Comparison of ENCODE assay signal across 1 cellular context in genomic region chr2:197804049-197804757, GRCh38.
TF ChIP-seq lines count a peak whose summit lies in the region.

Gene PLCL1, plus strand, starts transcription at chr2:197804593.

TF ChIP-seq in HEK293, 187 proteins besides CTCF, POLR2A, EP300 and RAD21 (continued from another document):
- TF ChIP-seq PRDM2 (tag by site-specific recombination; IDR thresholded peaks at IDR 0.05; ENCODE audit: borderline replicate concordance) (no peak), KLF9 (tag by site-specific recombination; IDR thresholded peaks at IDR 0.05; ENCODE audit: low read depth) (0 out of 2 replicates have a peak, but pooled peaks have one; percentile 14), GLIS2 (tag by site-specific recombination; IDR thresholded peaks at IDR 0.05) (peak; percentile 51; the same call in 1 of the 2 replicates), ZNF660 (tag by site-specific recombination; IDR thresholded peaks at IDR 0.05) (0 out of 2 replicates have a peak, but pooled peaks have one; percentile 36), ZNF324 (tag by site-specific recombination; IDR thresholded peaks at IDR 0.05) (no peak), ZNF561 (tag by site-specific recombination; IDR thresholded peaks at IDR 0.05; ENCODE audit: borderline replicate concordance) (peak; percentile 66; the same call in 1 of the 2 replicates), ZNF292 (tag by site-specific recombination; IDR thresholded peaks at IDR 0.05; ENCODE audit: borderline replicate concordance, low read depth) (no peak), ZNF121 (tag by site-specific recombination; IDR thresholded peaks at IDR 0.05) (no peak), ZNF37A (tag by site-specific recombination; IDR thresholded peaks at IDR 0.05) (no peak), SCRT1 (tag by site-specific recombination; IDR thresholded peaks at IDR 0.05; ENCODE audit: borderline replicate concordance) (no peak), ZNF776 (tag by site-specific recombination; IDR thresholded peaks at IDR 0.05; ENCODE audit: borderline replicate concordance) (no peak), ZNF792 (tag by site-specific recombination; IDR thresholded peaks at IDR 0.05) (no peak), ZNF768 (tag by site-specific recombination; IDR thresholded peaks at IDR 0.05) (no peak), ZNF677 (tag by site-specific recombination; IDR thresholded peaks at IDR 0.05) (no peak), ZNF544 (tag by site-specific recombination; IDR thresholded peaks at IDR 0.05) (no peak), ZNF19 (tag by site-specific recombination; IDR thresholded peaks at IDR 0.05; ENCODE audit: low read depth) (no peak), REPIN1 (tag by site-specific recombination; IDR thresholded peaks at IDR 0.05; ENCODE audit: low read depth) (no peak), ZNF529 (tag by site-specific recombination; IDR thresholded peaks at IDR 0.05; ENCODE audit: insufficient replicate concordance) (no peak), ZSCAN5A (tag by site-specific recombination; IDR thresholded peaks at IDR 0.05) (no peak), ZNF621 (tag by site-specific recombination; IDR thresholded peaks at IDR 0.05) (no peak), ZNF248 (tag by site-specific recombination; IDR thresholded peaks at IDR 0.05) (no peak), HOXC10 (CRISPR knock-in tag; IDR thresholded peaks at IDR 0.05) (no peak), ZBTB20 (tag by site-specific recombination; IDR thresholded peaks at IDR 0.05) (peak; percentile 40; the same call in 1 of the 2 replicates), ZNF510 (tag by site-specific recombination; IDR thresholded peaks at IDR 0.05; ENCODE audit: insufficient replicate concordance) (no peak), ZNF366 (tag by site-specific recombination; conservative IDR thresholded peaks at IDR 0.05) (0 out of 2 replicates have a peak, but pooled peaks have one; percentile 18), ZBTB17 (tag by site-specific recombination; IDR thresholded peaks at IDR 0.05) (no peak), ZFP37 (tag by site-specific recombination; IDR thresholded peaks at IDR 0.05) (no peak), GFI1B (tag by site-specific recombination; IDR thresholded peaks at IDR 0.05) (no peak), ZNF132 (tag by site-specific recombination; IDR thresholded peaks at IDR 0.05; ENCODE audit: borderline replicate concordance) (no peak)
- TF ChIP-seq, protein P1, sequence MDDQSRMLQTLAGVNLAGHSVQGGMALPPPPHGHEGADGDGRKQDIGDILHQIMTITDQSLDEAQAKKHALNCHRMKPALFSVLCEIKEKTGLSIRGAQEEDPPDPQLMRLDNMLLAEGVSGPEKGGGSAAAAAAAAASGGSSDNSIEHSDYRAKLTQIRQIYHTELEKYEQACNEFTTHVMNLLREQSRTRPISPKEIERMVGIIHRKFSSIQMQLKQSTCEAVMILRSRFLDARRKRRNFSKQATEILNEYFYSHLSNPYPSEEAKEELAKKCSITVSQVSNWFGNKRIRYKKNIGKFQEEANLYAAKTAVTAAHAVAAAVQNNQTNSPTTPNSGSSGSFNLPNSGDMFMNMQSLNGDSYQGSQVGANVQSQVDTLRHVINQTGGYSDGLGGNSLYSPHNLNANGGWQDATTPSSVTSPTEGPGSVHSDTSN (CRISPR knock-in tag; IDR thresholded peaks at IDR 0.05), result peak; percentile 95
- TF ChIP-seq, protein P2, sequence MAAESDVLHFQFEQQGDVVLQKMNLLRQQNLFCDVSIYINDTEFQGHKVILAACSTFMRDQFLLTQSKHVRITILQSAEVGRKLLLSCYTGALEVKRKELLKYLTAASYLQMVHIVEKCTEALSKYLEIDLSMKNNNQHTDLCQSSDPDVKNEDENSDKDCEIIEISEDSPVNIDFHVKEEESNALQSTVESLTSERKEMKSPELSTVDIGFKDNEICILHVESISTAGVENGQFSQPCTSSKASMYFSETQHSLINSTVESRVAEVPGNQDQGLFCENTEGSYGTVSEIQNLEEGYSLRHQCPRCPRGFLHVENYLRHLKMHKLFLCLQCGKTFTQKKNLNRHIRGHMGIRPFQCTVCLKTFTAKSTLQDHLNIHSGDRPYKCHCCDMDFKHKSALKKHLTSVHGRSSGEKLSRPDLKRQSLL (tag by site-specific recombination; IDR thresholded peaks at IDR 0.05), result peak; percentile 38; the same call in 1 of the 2 replicates
- TF ChIP-seq, protein P3, sequence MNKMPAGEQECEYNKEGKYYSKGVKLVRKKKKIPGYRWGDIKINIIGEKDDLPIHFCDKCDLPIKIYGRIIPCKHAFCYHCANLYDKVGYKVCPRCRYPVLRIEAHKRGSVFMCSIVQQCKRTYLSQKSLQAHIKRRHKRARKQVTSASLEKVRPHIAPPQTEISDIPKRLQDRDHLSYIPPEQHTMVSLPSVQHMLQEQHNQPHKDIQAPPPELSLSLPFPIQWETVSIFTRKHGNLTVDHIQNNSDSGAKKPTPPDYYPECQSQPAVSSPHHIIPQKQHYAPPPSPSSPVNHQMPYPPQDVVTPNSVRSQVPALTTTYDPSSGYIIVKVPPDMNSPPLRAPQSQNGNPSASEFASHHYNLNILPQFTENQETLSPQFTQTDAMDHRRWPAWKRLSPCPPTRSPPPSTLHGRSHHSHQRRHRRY (tag by site-specific recombination; IDR thresholded peaks at IDR 0.05), result no peak
- TF ChIP-seq, protein P4, sequence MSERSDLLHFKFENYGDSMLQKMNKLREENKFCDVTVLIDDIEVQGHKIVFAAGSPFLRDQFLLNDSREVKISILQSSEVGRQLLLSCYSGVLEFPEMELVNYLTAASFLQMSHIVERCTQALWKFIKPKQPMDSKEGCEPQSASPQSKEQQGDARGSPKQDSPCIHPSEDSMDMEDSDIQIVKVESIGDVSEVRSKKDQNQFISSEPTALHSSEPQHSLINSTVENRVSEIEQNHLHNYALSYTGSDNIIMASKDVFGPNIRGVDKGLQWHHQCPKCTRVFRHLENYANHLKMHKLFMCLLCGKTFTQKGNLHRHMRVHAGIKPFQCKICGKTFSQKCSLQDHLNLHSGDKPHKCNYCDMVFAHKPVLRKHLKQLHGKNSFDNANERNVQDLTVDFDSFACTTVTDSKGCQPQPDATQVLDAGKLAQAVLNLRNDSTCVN (tag by site-specific recombination; optimal IDR thresholded peaks at IDR 0.05), result peak; percentile 72
- TF ChIP-seq, protein P5, sequence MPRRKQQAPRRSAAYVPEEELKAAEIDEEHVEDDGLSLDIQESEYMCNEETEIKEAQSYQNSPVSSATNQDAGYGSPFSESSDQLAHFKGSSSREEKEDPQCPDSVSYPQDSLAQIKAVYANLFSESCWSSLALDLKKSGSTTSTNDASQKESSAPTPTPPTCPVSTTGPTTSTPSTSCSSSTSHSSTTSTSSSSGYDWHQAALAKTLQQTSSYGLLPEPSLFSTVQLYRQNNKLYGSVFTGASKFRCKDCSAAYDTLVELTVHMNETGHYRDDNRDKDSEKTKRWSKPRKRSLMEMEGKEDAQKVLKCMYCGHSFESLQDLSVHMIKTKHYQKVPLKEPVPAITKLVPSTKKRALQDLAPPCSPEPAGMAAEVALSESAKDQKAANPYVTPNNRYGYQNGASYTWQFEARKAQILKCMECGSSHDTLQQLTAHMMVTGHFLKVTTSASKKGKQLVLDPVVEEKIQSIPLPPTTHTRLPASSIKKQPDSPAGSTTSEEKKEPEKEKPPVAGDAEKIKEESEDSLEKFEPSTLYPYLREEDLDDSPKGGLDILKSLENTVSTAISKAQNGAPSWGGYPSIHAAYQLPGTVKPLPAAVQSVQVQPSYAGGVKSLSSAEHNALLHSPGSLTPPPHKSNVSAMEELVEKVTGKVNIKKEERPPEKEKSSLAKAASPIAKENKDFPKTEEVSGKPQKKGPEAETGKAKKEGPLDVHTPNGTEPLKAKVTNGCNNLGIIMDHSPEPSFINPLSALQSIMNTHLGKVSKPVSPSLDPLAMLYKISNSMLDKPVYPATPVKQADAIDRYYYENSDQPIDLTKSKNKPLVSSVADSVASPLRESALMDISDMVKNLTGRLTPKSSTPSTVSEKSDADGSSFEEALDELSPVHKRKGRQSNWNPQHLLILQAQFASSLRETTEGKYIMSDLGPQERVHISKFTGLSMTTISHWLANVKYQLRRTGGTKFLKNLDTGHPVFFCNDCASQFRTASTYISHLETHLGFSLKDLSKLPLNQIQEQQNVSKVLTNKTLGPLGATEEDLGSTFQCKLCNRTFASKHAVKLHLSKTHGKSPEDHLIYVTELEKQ (tag by site-specific recombination; IDR thresholded peaks at IDR 0.05; ENCODE audit: borderline replicate concordance), result no peak
